1 cellular context compared by ENCODE assay signal in the genomic region with DNA sequence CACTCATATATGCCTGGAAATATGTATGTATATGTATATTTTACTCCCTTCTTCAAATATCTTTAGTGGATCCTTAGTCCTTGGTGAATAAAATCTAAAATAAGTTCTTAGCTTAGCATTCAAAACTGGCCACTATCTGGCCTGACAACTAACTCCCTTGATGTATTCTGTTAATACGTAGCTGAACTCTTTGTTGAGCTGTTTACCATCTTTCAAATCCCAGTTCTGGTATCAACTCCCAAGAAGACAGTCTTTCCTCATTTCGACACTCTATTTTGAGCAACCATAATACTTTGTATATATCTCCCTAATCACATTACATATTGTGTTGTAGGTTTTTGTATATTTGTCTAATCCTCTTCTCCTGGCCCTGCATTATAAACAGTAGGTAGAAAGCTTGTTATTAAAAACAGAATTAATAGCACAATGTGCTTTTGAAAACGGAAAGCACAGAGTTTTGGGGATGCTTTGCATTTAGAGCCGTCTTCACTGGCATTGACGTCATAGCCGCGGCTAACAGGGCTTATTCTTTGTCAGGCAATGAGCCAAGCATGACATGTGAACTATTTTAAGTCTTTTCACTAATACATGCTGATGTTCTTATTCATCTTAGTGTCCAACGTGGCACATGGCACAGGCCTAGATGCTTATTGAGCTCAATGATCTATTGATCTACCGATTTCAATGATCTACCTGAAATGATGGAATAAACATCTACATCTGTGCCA.
TF ChIP-seq lines count a peak whose summit lies in the region.

No MANE protein-coding gene starts in this region.

TF ChIP-seq in IMR-90, 13 proteins besides CTCF, POLR2A, EP300 and RAD21 (continued from another document):
- TF ChIP-seq BHLHE40 (IDR thresholded peaks at IDR 0.05; ENCODE audit: low read depth, low read length), result no peak
- TF ChIP-seq, protein P1, sequence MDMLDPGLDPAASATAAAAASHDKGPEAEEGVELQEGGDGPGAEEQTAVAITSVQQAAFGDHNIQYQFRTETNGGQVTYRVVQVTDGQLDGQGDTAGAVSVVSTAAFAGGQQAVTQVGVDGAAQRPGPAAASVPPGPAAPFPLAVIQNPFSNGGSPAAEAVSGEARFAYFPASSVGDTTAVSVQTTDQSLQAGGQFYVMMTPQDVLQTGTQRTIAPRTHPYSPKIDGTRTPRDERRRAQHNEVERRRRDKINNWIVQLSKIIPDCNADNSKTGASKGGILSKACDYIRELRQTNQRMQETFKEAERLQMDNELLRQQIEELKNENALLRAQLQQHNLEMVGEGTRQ (IDR thresholded peaks at IDR 0.05; ENCODE audit: low read depth, low read length), result no peak
- TF ChIP-seq, protein P2, sequence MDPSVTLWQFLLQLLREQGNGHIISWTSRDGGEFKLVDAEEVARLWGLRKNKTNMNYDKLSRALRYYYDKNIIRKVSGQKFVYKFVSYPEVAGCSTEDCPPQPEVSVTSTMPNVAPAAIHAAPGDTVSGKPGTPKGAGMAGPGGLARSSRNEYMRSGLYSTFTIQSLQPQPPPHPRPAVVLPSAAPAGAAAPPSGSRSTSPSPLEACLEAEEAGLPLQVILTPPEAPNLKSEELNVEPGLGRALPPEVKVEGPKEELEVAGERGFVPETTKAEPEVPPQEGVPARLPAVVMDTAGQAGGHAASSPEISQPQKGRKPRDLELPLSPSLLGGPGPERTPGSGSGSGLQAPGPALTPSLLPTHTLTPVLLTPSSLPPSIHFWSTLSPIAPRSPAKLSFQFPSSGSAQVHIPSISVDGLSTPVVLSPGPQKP (IDR thresholded peaks at IDR 0.05; ENCODE audit: borderline replicate concordance, low read depth, low read length), result no peak
